In genomic region chr16:88811850-88812736, GRCh38 we compare ENCODE assay signal across 8 cellular contexts. TPM values are rescaled to one million over a fixed set of nuclear protein-coding genes. Genes with fewer than 3 reads are reported as not detected.
DNase-seq lines count a peak whose midpoint lies in the region; ATAC-seq and TF ChIP-seq lines count a peak whose summit lies in the region.

APRT (minus strand) TSS chr16:88811928; CDS start chr16:88811899, 29 bp downstream.

- H3K36me3 ChIP-seq in psoas muscle (ENCODE audit: insufficient read depth in 1 of 2, low read depth in 1 of 2) (peaks cover 6 to 25% of the 10 kb centered on the region in 2 donors), urinary bladder (ENCODE audit: insufficient read depth) (peaks cover 2% of the 10 kb centered on the region)

- H3K4me1 ChIP-seq in psoas muscle (peaks cover 13% of the 10 kb centered on the region), urinary bladder (ENCODE audit: insufficient read depth) (no peaks in the 10 kb centered on the region)

- H3K4me3 Mint-ChIP-seq in T-helper 17 cell = peak within 1 kb of the TSS; percentile 96

- peak; percentile 34 for TF ChIP-seq CTCF in psoas muscle (IDR thresholded peaks at IDR 0.05)

- H3K9me3 ChIP-seq in T-helper 17 cell (ENCODE audit: control insufficient read depth, low read length, poor library complexity, severe bottlenecking) (no peaks in the 10 kb centered on the region), psoas muscle (no peaks in the 10 kb centered on the region)

- H3K27ac ChIP-seq in psoas muscle = peak within 1 kb of the TSS; percentile 93
- peak within 1 kb of the TSS; percentile 77 for H3K27ac ChIP-seq in urinary bladder (ENCODE audit: low read depth)

- DNase-seq in NCI-H1694 (lab: John Stamatoyannopoulos, UW) = peak; percentile 61
- DNase-seq in T-helper 17 cell = peak; percentile 96 to 99 (median 97)
- DNase-seq in amygdala (lab: John Stamatoyannopoulos, UW) = peak; percentile 33 to 94 (median 83)
- DNase-seq in left ventricle myocardium superior = peak; percentile 97
- peak; percentile 94 to 98 for DNase-seq in psoas muscle

- no peaks in the 10 kb centered on the region for H3K27me3 Mint-ChIP-seq in T-helper 17 cell

- WGBS in psoas muscle, 3 donors = 1% methylated on average over 32 to 83 of the region's 83 CpGs
- WGBS in urinary bladder = under 1% methylated on average over 83 of the region's 83 CpGs

- peaks cover 12% of the 10 kb centered on the region for H3K4me1 Mint-ChIP-seq in T-helper 17 cell

- H3K27ac Mint-ChIP-seq in T-helper 17 cell = peak within 1 kb of the TSS; percentile 82

- H3K36me3 Mint-ChIP-seq in T-helper 17 cell (ENCODE audit: low read depth) = no peaks in the 10 kb centered on the region

- ATAC-seq in GM18498 (IDR thresholded peaks at IDR 0.05; ENCODE audit: unreplicated experiment) = peak; percentile 76
- peak; percentile 79 for ATAC-seq in HG02885 (IDR thresholded peaks at IDR 0.05; ENCODE audit: poor library complexity, unreplicated experiment)
- peak; percentile 92 for ATAC-seq in T-helper 17 cell
- ATAC-seq in left ventricle myocardium superior = peak; percentile 93
- peak; percentile 90 to 93 (median 93) for ATAC-seq in psoas muscle

- intact Hi-C loops in left ventricle myocardium superior (cut with micrococcal nuclease) (no loop called here), psoas muscle (cut with DNase I) (loop anchor here (5.0 to 10.0 kb wide), 5 partner anchors 45 to 405 kb away; partner anchors contain the start of genes ACSF3 (in 2 of the 2), GALNS (in 1 of the 2), TRAPPC2L (in 1 of the 2) and ZNF778 (in 1 of the 2))

- H3K27me3 ChIP-seq in psoas muscle (ENCODE audit: insufficient read depth in 3 of 3, low read length in 2 of 3) = no peaks in the 10 kb centered on the region

- peak within 1 kb of the TSS; percentile 88 for H3K4me3 ChIP-seq in psoas muscle
- peak within 1 kb of the TSS; percentile 76 for H3K4me3 ChIP-seq in urinary bladder (ENCODE audit: low read depth, low read length)

RNA-seq across cellular contexts. Expression of gene APRT, which starts in this region (rescaled TPM):
- total RNA-seq in T-helper 17 cell = 100 to 1,000 TPM; 130 to 158 TPM
- total RNA-seq in left ventricle myocardium superior = 40.9 TPM
- 10 to 100 TPM; 32.8 to 67.7 (median 55.0) TPM for total RNA-seq in psoas muscle
- polyA plus RNA-seq in psoas muscle = 100 to 1,000 TPM in 1 of 3 donors, 10 to 100 TPM in 2; 49.4 to 165 (median 66.9) TPM
- 28.8 TPM for total RNA-seq in urinary bladder
- 167 TPM for polyA plus RNA-seq in urinary bladder

Comparison
In these comparisons a context has a peak if more than half of its experiments do, and no peak if none do; other contexts are left out.
1. Peak in every context shown above with its lines: DNase-seq, ATAC-seq, H3K4me3 ChIP-seq and H3K27ac ChIP-seq.